Comparison of ENCODE assay signal across 7 cellular contexts in genomic region chr12:12724421-12725085, GRCh38. TPM values are rescaled to one million over a fixed set of nuclear protein-coding genes. Genes with fewer than 3 reads are reported as not detected.
A peak's percentile ranks its signal among the peaks of the same experiment; 100 is the strongest.
DNase-seq lines count a peak whose midpoint lies in the region; ATAC-seq, FAIRE-seq and TF ChIP-seq lines count a peak whose summit lies in the region.

No MANE protein-coding gene starts in this region.

- DNase-seq in GM18507 (ENCODE audit: extremely low spot score, insufficient read length, low read depth) = no peak
- DNase-seq in activated B cell treated with CpG ODN at 0.5 μM for 24 hours = no peak
- DNase-seq in occipital lobe (lab: John Stamatoyannopoulos, UW) = no peak

- intact Hi-C loops in activated B cell treated with CpG ODN at 0.5 μM for 24 hours (cut with micrococcal nuclease) = loop anchor here (1.0 to 5.0 kb wide), 12 partner anchors 7 to 1638 kb away; partner anchors contain the start of genes BORCS5, CDKN1B, CREBL2 and DUSP16

- H3K4me1 ChIP-seq in gastroesophageal sphincter = peaks cover 0 to 61% (median 31%) of the 10 kb centered on the region in 3 donors
- peaks cover 16% of the 10 kb centered on the region for H3K4me1 ChIP-seq in rectal smooth muscle tissue (ENCODE audit: control insufficient read depth, insufficient read depth, low read length)

- H3K27ac ChIP-seq in gastroesophageal sphincter (peak overlapping the region; percentile 97 to 100 (median 100)), rectal smooth muscle tissue (ENCODE audit: low read depth, low read length) (peak overlapping the region; percentile 95)

- peak overlapping the region; percentile 97 for H3K4me3 Mint-ChIP-seq in activated B cell treated with CpG ODN at 0.5 μM for 24 hours

- TF ChIP-seq POLR2A in gastroesophageal sphincter (IDR thresholded peaks at IDR 0.05) = no peak

- TF ChIP-seq EP300 in gastroesophageal sphincter (IDR thresholded peaks at IDR 0.05) = no peak

- peak overlapping the region; percentile 94 for H3K9ac ChIP-seq in rectal smooth muscle tissue (ENCODE audit: low read length)

- POLR2A ChIA-PET in activated B cell treated with CpG ODN at 0.5 μM for 24 hours (lab: Charles Lee) = interaction anchor here (0.6 to 15.4 kb wide), 23 partner anchors 8 to 1060 kb away, joined by 3 to 389 read pairs (median 5); partner anchors contain the start of genes BORCS5, CDKN1B, DDX47 and DUSP16

- peaks cover 44% of the 10 kb centered on the region for H3K36me3 Mint-ChIP-seq in activated B cell treated with CpG ODN at 0.5 μM for 24 hours (ENCODE audit: low read depth)

- TF ChIP-seq CTCF in activated B cell treated with CpG ODN at 0.5 μM for 24 hours (IDR thresholded peaks at IDR 0.05) (no peak), gastroesophageal sphincter (IDR thresholded peaks at IDR 0.05) (peak in 1 of 4 experiments; percentile 10)

- 1% methylated on average over 10 of the region's 46 CpGs; no CpG with 5 or more reads in 1 of the 2 donors for WGBS in gastroesophageal sphincter (ENCODE audit: low coverage in 1 of 2), 2 donors

- H3K27me3 ChIP-seq in gastroesophageal sphincter = no peaks in the 10 kb centered on the region
- no peaks in the 10 kb centered on the region for H3K27me3 ChIP-seq in rectal smooth muscle tissue (ENCODE audit: control insufficient read depth, insufficient read depth, low read length)

- peaks cover 0 to 24% of the 10 kb centered on the region in 2 donors for H3K36me3 ChIP-seq in gastroesophageal sphincter
- H3K36me3 ChIP-seq in rectal smooth muscle tissue (ENCODE audit: control insufficient read depth, insufficient read depth, low read length) = peaks cover 9% of the 10 kb centered on the region

- CTCF ChIA-PET in activated B cell treated with CpG ODN at 0.5 μM for 24 hours (lab: Charles Lee) = interaction anchor here (1.0 to 1.2 kb wide), 3 partner anchors 9 to 26 kb away, joined by 3 to 5 read pairs (median 5); no protein-coding TSS in a partner anchor

- peak overlapping the region; percentile 97 for H3K27ac Mint-ChIP-seq in activated B cell treated with CpG ODN at 0.5 μM for 24 hours

- H3K4me1 Mint-ChIP-seq in activated B cell treated with CpG ODN at 0.5 μM for 24 hours = peaks cover 52% of the 10 kb centered on the region

- H3K4me3 ChIP-seq in gastroesophageal sphincter (peak overlapping the region; percentile 44 to 81), rectal smooth muscle tissue (ENCODE audit: low read length) (peak overlapping the region; percentile 86)

- no peaks in the 10 kb centered on the region for H3K27me3 Mint-ChIP-seq in activated B cell treated with CpG ODN at 0.5 μM for 24 hours

- peak; percentile 44 for FAIRE-seq in GM18507 (lab: Jason Lieb, UNC)

- no peaks in the 10 kb centered on the region for H3K9me3 ChIP-seq in gastroesophageal sphincter

- ATAC-seq in HG02943 (IDR thresholded peaks at IDR 0.05; ENCODE audit: low read depth, unreplicated experiment) (peak; percentile 7), activated B cell treated with CpG ODN at 0.5 μM for 24 hours (ENCODE audit: low read depth) (no peak), gastroesophageal sphincter (no peak), HG03354 (IDR thresholded peaks at IDR 0.05; ENCODE audit: poor library complexity, severe bottlenecking, unreplicated experiment) (no peak)

- H3K9me3 Mint-ChIP-seq in activated B cell treated with CpG ODN at 0.5 μM for 24 hours = no peaks in the 10 kb centered on the region

RNA-seq across cellular contexts. Expression of gene CDKN1B, which starts 7.4 kb away (rescaled TPM):
- total RNA-seq in activated B cell treated with CpG ODN at 0.5 μM for 24 hours = 56.6 and 59.0 TPM in 2 replicates
- 100 to 1,000 TPM in 1 of 4 donors, 10 to 100 TPM in 3; 62.6 to 103 (median 73.0) TPM for total RNA-seq in gastroesophageal sphincter
- total RNA-seq in occipital lobe = 143 TPM

RNA-seq across cellular contexts. Expression of gene GPR19, which starts 28.6 kb away (rescaled TPM):
- total RNA-seq in activated B cell treated with CpG ODN at 0.5 μM for 24 hours (0.39 TPM in 1 of 2 replicates, not detected in the other), gastroesophageal sphincter (under 1 TPM in 2 of 4 donors, not detected in 2; 0.32 to 0.54 TPM), occipital lobe (24.6 TPM)

Comparison
In these comparisons a context has a peak if more than half of its experiments do, and no peak if none do; other contexts are left out.
1. RNA of gene GPR19, which starts 28.6 kb away (total RNA-seq): 24.6 TPM in occipital lobe (single experiment); 0.32 to 0.54 TPM in gastroesophageal sphincter and 0.39 TPM in activated B cell treated with CpG ODN at 0.5 μM for 24 hours; every median in the first group is over 10 times any median in the second.